20 cellular contexts compared by ENCODE assay signal in the genomic region with DNA sequence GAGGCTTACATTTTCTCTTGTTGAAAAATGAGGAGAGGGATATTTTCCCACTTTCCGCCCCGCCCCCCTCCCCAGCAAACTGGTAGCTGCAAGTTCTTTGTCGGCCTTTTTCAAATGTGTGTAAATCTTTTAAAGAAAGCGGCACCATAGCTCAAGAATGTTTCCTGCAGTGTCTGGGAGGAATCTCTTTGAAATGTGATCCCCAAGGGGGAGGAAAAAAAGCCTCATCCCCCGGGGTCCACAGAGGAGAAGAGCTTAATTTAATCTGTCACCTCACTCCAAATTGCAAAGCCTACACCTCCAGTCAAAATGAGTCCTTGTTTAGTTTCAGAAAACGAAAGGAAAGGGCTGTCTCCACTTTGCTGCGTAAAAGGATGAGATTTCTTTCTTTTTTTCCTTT. TPM values are rescaled to one million over a fixed set of nuclear protein-coding genes. Genes with fewer than 3 reads are reported as not detected.
DNase-seq lines count a peak whose midpoint lies in the region; ATAC-seq and TF ChIP-seq lines count a peak whose summit lies in the region.
"Had no signal": no experiment of that assay in that cellular context is flagged by ENCODE, and none has a peak within 500 bp of the region (broad histone marks: within the 10 kb centered on the region; RNA-seq: fewer than 3 reads in every experiment).

No MANE protein-coding gene starts in this region.

- no peak for ATAC-seq in CD8-positive, alpha-beta T cell
- ATAC-seq: activated CD4-positive, CD25-positive, alpha-beta regulatory T cell treated with anti-CD3 and anti-CD28 coated beads, Interleukin-2, amount 50 U/mL, for 24 hours; K562 had no signal

- TF ChIP-seq CTCF in neural progenitor cell (IDR thresholded peaks at IDR 0.05), result no peak
- no peak for TF ChIP-seq CTCF in thyroid gland (IDR thresholded peaks at IDR 0.05)
- TF ChIP-seq CTCF in CD8-positive, alpha-beta T cell (IDR thresholded peaks at IDR 0.05), result no peak

- peaks cover 22% of the 10 kb centered on the region for H3K27me3 Mint-ChIP-seq in neural progenitor cell (ENCODE audit: insufficient read depth, low read depth)
- peaks cover 10% of the 10 kb centered on the region for H3K27me3 Mint-ChIP-seq in activated CD4-positive, alpha-beta memory T cell treated with anti-CD3 and anti-CD28 coated beads for 36 hours
- H3K27me3 Mint-ChIP-seq in CD8-positive, alpha-beta T cell (ENCODE audit: low read depth), result no peaks in the 10 kb centered on the region

- H3K79me2 ChIP-seq in neural progenitor cell (ENCODE audit: low read depth), result no peaks in the 10 kb centered on the region

- peak overlapping the region; percentile 50 for H3K4me3 Mint-ChIP-seq in neural progenitor cell
- no peak overlapping the region for H3K4me3 Mint-ChIP-seq in activated CD4-positive, alpha-beta memory T cell treated with anti-CD3 and anti-CD28 coated beads for 36 hours
- H3K4me3 Mint-ChIP-seq in CD8-positive, alpha-beta T cell, result no peak overlapping the region
- H3K4me3 Mint-ChIP-seq: activated naive CD8-positive, alpha-beta T cell treated with anti-CD3 and anti-CD28 coated beads, Interleukin-2, amount 10 ng/mL, durations not matched to agents 7 days and 5 days; CD14-positive monocyte had no signal

- intact Hi-C loops in activated CD4-positive, alpha-beta memory T cell treated with anti-CD3 and anti-CD28 coated beads for 36 hours (cut with micrococcal nuclease), result no loop called here
- intact Hi-C loops in thyroid gland (cut with DNase I), result loop anchor here (10.0 kb wide), 1 partner anchor 945 kb away; no protein-coding TSS in a partner anchor
- intact Hi-C loops in CD8-positive, alpha-beta T cell (cut with DNase I, micrococcal nuclease), result loop anchor here in 1 of 2 experiments (10.0 kb wide), 1 partner anchor 1165 kb away; no protein-coding TSS in a partner anchor

- H3K27me3 ChIP-seq in BLaER1 treated with 17β-estradiol and CSF1 and Interleukin-3, amounts not matched to agents 10 nM and 100 nM, result no peaks in the 10 kb centered on the region
- H3K27me3 ChIP-seq in neural progenitor cell (no peaks in the 10 kb centered on the region), thyroid gland (no peaks in the 10 kb centered on the region)
- no peaks in the 10 kb centered on the region for H3K27me3 ChIP-seq in CD8-positive, alpha-beta T cell (ENCODE audit: insufficient read depth, low read length)
- H3K27me3 ChIP-seq: colonic mucosa had no signal

- WGBS in thyroid gland, 2 donors, result 22 to 23% methylated on average over 7 of the region's 7 CpGs

- peaks cover 23% of the 10 kb centered on the region for H3K4me1 Mint-ChIP-seq in neural progenitor cell
- peaks cover 6% of the 10 kb centered on the region for H3K4me1 Mint-ChIP-seq in activated CD4-positive, alpha-beta memory T cell treated with anti-CD3 and anti-CD28 coated beads for 36 hours (ENCODE audit: low read depth)
- peaks cover 7% of the 10 kb centered on the region for H3K4me1 Mint-ChIP-seq in CD8-positive, alpha-beta T cell (ENCODE audit: low read depth)

- H4K20me1 ChIP-seq in BLaER1 treated with 17β-estradiol and CSF1 and Interleukin-3, amounts not matched to agents 10 nM and 100 nM, result no peaks in the 10 kb centered on the region
- no peaks in the 10 kb centered on the region for H4K20me1 ChIP-seq in neural progenitor cell (ENCODE audit: low read depth)

- no peak for TF ChIP-seq POLR2A in thyroid gland (IDR thresholded peaks at IDR 0.05)

- peak overlapping the region in 7 of 11 experiments; percentile 24 to 60 (median 30); a peak in 12 of 22 replicates for H3K4me2 ChIP-seq in BLaER1 treated with 17β-estradiol and CSF1 and Interleukin-3, amounts not matched to agents 10 nM and 100 nM
- H3K4me2 ChIP-seq in neural progenitor cell, result peak overlapping the region; percentile 54

- H3K9me3 ChIP-seq in BLaER1 treated with 17β-estradiol and CSF1 and Interleukin-3, amounts not matched to agents 10 nM and 100 nM (replicated peaks in 1 of 11), result peaks cover 9 to 26% (median 16%) of the 10 kb centered on the region in 11 experiments
- H3K9me3 ChIP-seq in neural progenitor cell (ENCODE audit: low read depth) (no peaks in the 10 kb centered on the region), thyroid gland (no peaks in the 10 kb centered on the region)
- H3K9me3 ChIP-seq in CD8-positive, alpha-beta T cell (ENCODE audit: low read length), result no peaks in the 10 kb centered on the region
- H3K9me3 ChIP-seq: colonic mucosa, prostate gland had no signal

- H3K27ac Mint-ChIP-seq in neural progenitor cell, result peak overlapping the region; percentile 91
- H3K27ac Mint-ChIP-seq in activated CD4-positive, alpha-beta memory T cell treated with anti-CD3 and anti-CD28 coated beads for 36 hours, result no peak overlapping the region
- H3K27ac Mint-ChIP-seq in CD8-positive, alpha-beta T cell, result no peak overlapping the region
- H3K27ac Mint-ChIP-seq: activated naive CD8-positive, alpha-beta T cell treated with anti-CD3 and anti-CD28 coated beads, Interleukin-2, amount 10 ng/mL, durations not matched to agents 7 days and 5 days; CD14-positive monocyte had no signal

- no peak overlapping the region for H3K27ac ChIP-seq in BLaER1 treated with 17β-estradiol and CSF1 and Interleukin-3, amounts not matched to agents 10 nM and 100 nM
- peak overlapping the region; percentile 69 for H3K27ac ChIP-seq in neural progenitor cell
- no peak overlapping the region for H3K27ac ChIP-seq in thyroid gland
- no peak overlapping the region for H3K27ac ChIP-seq in CD8-positive, alpha-beta T cell (ENCODE audit: low read depth, low read length)
- H3K27ac ChIP-seq: colonic mucosa, prostate gland had no signal

- peak; percentile 36 for DNase-seq in NCI-H2171 treated with DMSO at 0.1 percent for 48 hours (lab: John Stamatoyannopoulos, UW)
- DNase-seq in fibroblast of peridontal ligament (ENCODE audit: extremely low read depth), result peak; percentile 14
- peak; percentile 87 for DNase-seq in neural progenitor cell (ENCODE audit: low spot score)
- DNase-seq in activated CD4-positive, alpha-beta memory T cell treated with anti-CD3 and anti-CD28 coated beads for 36 hours, result no peak
- no peak for DNase-seq in thyroid gland
- DNase-seq in dermis blood vessel endothelial cell, result no peak
- DNase-seq in CD8-positive, alpha-beta T cell, result no peak
- DNase-seq: activated naive CD8-positive, alpha-beta T cell treated with anti-CD3 and anti-CD28 coated beads, Interleukin-2, amount 10 ng/mL, durations not matched to agents 7 days and 5 days; colonic mucosa; NCI-H526; stimulated activated CD4-positive, alpha-beta T cell treated with anti-CD3 and anti-CD28 coated beads, Interleukin-1b, Interleukin-23, amount 100 ng/mL, for 48 hours; T-helper 1 cell; trophoblast cell had no signal

- CTCF ChIA-PET in activated CD4-positive, alpha-beta memory T cell treated with anti-CD3 and anti-CD28 coated beads for 36 hours (lab: Charles Lee), result no interaction called here
- CTCF ChIA-PET in CD8-positive, alpha-beta T cell (lab: Charles Lee), result no interaction called here

- POLR2A ChIA-PET in activated CD4-positive, alpha-beta memory T cell treated with anti-CD3 and anti-CD28 coated beads for 36 hours (lab: Charles Lee), result no interaction called here
- POLR2A ChIA-PET in CD8-positive, alpha-beta T cell (lab: Charles Lee), result no interaction called here

- H3K4me1 ChIP-seq in BLaER1 treated with 17β-estradiol and CSF1 and Interleukin-3, amounts not matched to agents 10 nM and 100 nM, result peaks cover 0 to 21% (median 8%) of the 10 kb centered on the region in 10 experiments; a peak in 9 of 20 replicates
- H3K4me1 ChIP-seq in neural progenitor cell (peaks cover 6% of the 10 kb centered on the region), thyroid gland (no peaks in the 10 kb centered on the region)
- H3K4me1 ChIP-seq in CD8-positive, alpha-beta T cell (ENCODE audit: insufficient read depth, low read length), result peaks cover 2% of the 10 kb centered on the region
- H3K4me1 ChIP-seq: colonic mucosa, prostate gland had no signal

- no peaks in the 10 kb centered on the region for H3K36me3 ChIP-seq in BLaER1 treated with 17β-estradiol and CSF1 and Interleukin-3, amounts not matched to agents 10 nM and 100 nM
- no peaks in the 10 kb centered on the region for H3K36me3 ChIP-seq in neural progenitor cell
- H3K36me3 ChIP-seq in thyroid gland, result no peaks in the 10 kb centered on the region
- H3K36me3 ChIP-seq in CD8-positive, alpha-beta T cell (ENCODE audit: insufficient read depth, low read length), result no peaks in the 10 kb centered on the region
- H3K36me3 ChIP-seq: colonic mucosa, prostate gland had no signal

- peaks cover 16% of the 10 kb centered on the region for H3F3A ChIP-seq in neural progenitor cell (ENCODE audit: low read depth)

- peaks cover 32% of the 10 kb centered on the region for H3K9me3 Mint-ChIP-seq in neural progenitor cell
- H3K9me3 Mint-ChIP-seq in activated CD4-positive, alpha-beta memory T cell treated with anti-CD3 and anti-CD28 coated beads for 36 hours, result peaks cover 10% of the 10 kb centered on the region
- no peaks in the 10 kb centered on the region for H3K9me3 Mint-ChIP-seq in CD8-positive, alpha-beta T cell

- H2AFZ ChIP-seq in neural progenitor cell (replicated peaks), result no peak overlapping the region

- H3K9ac ChIP-seq in BLaER1 treated with 17β-estradiol and CSF1 and Interleukin-3, amounts not matched to agents 10 nM and 100 nM, result peak overlapping the region in 1 of 11 experiments; percentile 3; a peak in 2 of 22 replicates
- H3K9ac ChIP-seq in neural progenitor cell, result no peak overlapping the region

- no peaks in the 10 kb centered on the region for H3K36me3 Mint-ChIP-seq in neural progenitor cell
- no peaks in the 10 kb centered on the region for H3K36me3 Mint-ChIP-seq in activated CD4-positive, alpha-beta memory T cell treated with anti-CD3 and anti-CD28 coated beads for 36 hours
- H3K36me3 Mint-ChIP-seq in CD8-positive, alpha-beta T cell, result no peaks in the 10 kb centered on the region
- H3K36me3 Mint-ChIP-seq: CD14-positive monocyte had no signal

- H3K4me3 ChIP-seq in BLaER1 treated with 17β-estradiol and CSF1 and Interleukin-3, amounts not matched to agents 10 nM and 100 nM, result no peak overlapping the region
- H3K4me3 ChIP-seq in neural progenitor cell (peak overlapping the region; percentile 28), thyroid gland (replicated peaks in 1 of 3) (no peak overlapping the region)
- H3K4me3 ChIP-seq in CD8-positive, alpha-beta T cell (ENCODE audit: low read depth, low read length), result no peak overlapping the region
- H3K4me3 ChIP-seq: colonic mucosa, K562, prostate gland had no signal

RNA-seq across cellular contexts. Expression of a gene that starts 34.8 kb away (rescaled TPM):
- total RNA-seq in neural progenitor cell (ENCODE audit: low replicate concordance) (0.28 TPM in 1 of 2 replicates, not detected in the other), thyroid gland (not detected), dermis blood vessel endothelial cell (not detected in 2 replicates)
- total RNA-seq in activated CD4-positive, alpha-beta memory T cell treated with anti-CD3 and anti-CD28 coated beads for 36 hours, result 1 to 10 TPM in 1 of 2 experiments, under 1 TPM in 1; 0.52 to 1.1 TPM
- total RNA-seq in CD8-positive, alpha-beta T cell, result 1 to 10 TPM in 1 of 2 experiments, under 1 TPM in 1; 0.49 to 1.8 TPM
- total RNA-seq: activated naive CD8-positive, alpha-beta T cell treated with anti-CD3 and anti-CD28 coated beads, Interleukin-2, amount 10 ng/mL, durations not matched to agents 7 days and 5 days; Daoy; K562; RPMI7951 had no signal

RNA-seq across cellular contexts. Expression of a gene that starts 58.2 kb away (rescaled TPM):
- total RNA-seq in neural progenitor cell (ENCODE audit: low replicate concordance) (10.7 and 38.5 TPM in 2 replicates), thyroid gland (10 to 100 TPM; 56.7 to 82.6 (median 63.1) TPM), dermis blood vessel endothelial cell (33.0 and 36.1 TPM in 2 replicates)
- 10 to 100 TPM; 59.4 to 62.9 TPM for total RNA-seq in activated CD4-positive, alpha-beta memory T cell treated with anti-CD3 and anti-CD28 coated beads for 36 hours
- 100 to 1,000 TPM; 193 to 209 TPM for total RNA-seq in CD8-positive, alpha-beta T cell

Comparison
In these comparisons a context has a peak if more than half of its experiments do, and no peak if none do; other contexts are left out.
1. DNase-seq: peak in NCI-H2171 treated with DMSO at 0.1 percent for 48 hours (single experiment), fibroblast of peridontal ligament (single experiment) and neural progenitor cell (single experiment); none in activated CD4-positive, alpha-beta memory T cell treated with anti-CD3 and anti-CD28 coated beads for 36 hours (single experiment), thyroid gland (0 of 2), dermis blood vessel endothelial cell (single experiment) and CD8-positive, alpha-beta T cell (0 of 7).